In the genomic region with DNA sequence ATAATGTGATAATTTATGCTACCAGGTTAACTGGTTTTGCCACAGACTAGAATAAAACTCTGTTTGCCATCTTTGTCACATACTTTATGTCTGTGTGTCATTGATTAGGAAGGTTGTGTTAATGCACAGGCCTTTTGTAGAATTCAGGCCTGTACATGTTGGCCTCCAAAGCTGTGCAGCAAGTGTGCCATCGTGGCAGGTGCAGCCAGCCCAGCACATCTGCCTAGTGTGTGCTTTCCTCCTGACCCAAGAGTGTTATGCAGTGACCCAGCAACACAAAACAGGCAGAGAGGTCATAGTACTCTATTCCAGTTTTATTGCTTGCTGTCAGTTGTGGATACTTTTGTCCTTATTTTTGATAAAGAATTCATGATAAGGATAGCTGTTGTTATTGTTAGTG, we compare ENCODE assay signal across 23 cellular contexts. TPM values are rescaled to one million over a fixed set of nuclear protein-coding genes. Genes with fewer than 3 reads are reported as not detected.
A peak's percentile ranks its signal among the peaks of the same experiment; 100 is the strongest.
DNase-seq lines count a peak whose midpoint lies in the region; ATAC-seq and TF ChIP-seq lines count a peak whose summit lies in the region.
"Had no signal": no experiment of that assay in that cellular context is flagged by ENCODE, and none has a peak within 500 bp of the region (broad histone marks: within the 10 kb centered on the region; RNA-seq: fewer than 3 reads in every experiment).

No MANE protein-coding gene starts in this region.

- H3K36me3 ChIP-seq in RWPE2 (ENCODE audit: low read depth): peaks cover 24% of the 10 kb centered on the region
- H3K36me3 ChIP-seq: neural progenitor cell, stomach, upper lobe of left lung had no signal

- H3K9me3 Mint-ChIP-seq in activated CD4-positive, alpha-beta memory T cell treated with anti-CD3 and anti-CD28 coated beads, Interleukin-2, amount 10 ng/mL, durations not matched to agents 7 days and 5 days: no peaks in the 10 kb centered on the region
- H3K9me3 Mint-ChIP-seq: neural progenitor cell had no signal

- peaks cover 7% of the 10 kb centered on the region for H3K9me3 ChIP-seq in RWPE2 (ENCODE audit: severe bottlenecking)
- H3K9me3 ChIP-seq: psoas muscle, stomach, upper lobe of left lung had no signal

- peaks cover 27% of the 10 kb centered on the region for H3K4me1 ChIP-seq in RWPE2 (ENCODE audit: insufficient read depth, poor library complexity, severe bottlenecking)

- no peaks in the 10 kb centered on the region for H3K27me3 ChIP-seq in RWPE2 (ENCODE audit: insufficient read depth, poor library complexity, severe bottlenecking)
- H3K27me3 ChIP-seq: neural progenitor cell, stomach, upper lobe of left lung had no signal

- H3K36me3 Mint-ChIP-seq in activated CD4-positive, alpha-beta memory T cell treated with anti-CD3 and anti-CD28 coated beads, Interleukin-2, amount 10 ng/mL, durations not matched to agents 7 days and 5 days (ENCODE audit: low read depth): peaks cover 9% of the 10 kb centered on the region

- no peak for ATAC-seq in RWPE2 (ENCODE audit: low read depth)
- ATAC-seq in left colon: no peak
- ATAC-seq: left lobe of liver, psoas muscle had no signal

- TF ChIP-seq CTCF in RWPE2 (IDR thresholded peaks at IDR 0.05; ENCODE audit: poor library complexity, severe bottlenecking): no peak

- H3K27me3 Mint-ChIP-seq in activated CD4-positive, alpha-beta memory T cell treated with anti-CD3 and anti-CD28 coated beads, Interleukin-2, amount 10 ng/mL, durations not matched to agents 7 days and 5 days: peaks cover 1% of the 10 kb centered on the region
- H3K27me3 Mint-ChIP-seq: B cell had no signal

- CTCF ChIA-PET in activated CD4-positive, alpha-beta memory T cell treated with anti-CD3 and anti-CD28 coated beads, Interleukin-2, amount 10 ng/mL, durations not matched to agents 7 days and 5 days (lab: Charles Lee): no interaction called here

- POLR2A ChIA-PET in activated CD4-positive, alpha-beta memory T cell treated with anti-CD3 and anti-CD28 coated beads, Interleukin-2, amount 10 ng/mL, durations not matched to agents 7 days and 5 days (lab: Charles Lee): no interaction called here

- H3K4me3 Mint-ChIP-seq in activated CD4-positive, alpha-beta memory T cell treated with anti-CD3 and anti-CD28 coated beads, Interleukin-2, amount 10 ng/mL, durations not matched to agents 7 days and 5 days: no peak overlapping the region
- H3K4me3 Mint-ChIP-seq: B cell, neural progenitor cell had no signal

- DNase-seq in DMS153 (lab: John Stamatoyannopoulos, UW) (peak; percentile 28), DMS153 treated with DMSO at 0.1 percent for 48 hours (lab: John Stamatoyannopoulos, UW; ENCODE audit: unreplicated experiment) (no peak), NAMALWA (ENCODE audit: low spot score) (peak; percentile 30), RWPE2 (ENCODE audit: low spot score) (no peak), myocyte (ENCODE audit: low read depth) (peak; percentile 19), left colon (no peak), caudate nucleus (lab: John Stamatoyannopoulos, UW) (no peak)
- no peak for DNase-seq in activated CD4-positive, alpha-beta memory T cell treated with anti-CD3 and anti-CD28 coated beads, Interleukin-2, amount 10 ng/mL, durations not matched to agents 7 days and 5 days
- DNase-seq: 8988T; activated gamma-delta T cell treated with Interleukin-2 at 50 U/mL for 16 hours; Calu3; central memory CD4-positive, alpha-beta T cell; Karpas-422; NCI-H446; psoas muscle; stimulated activated CD4-positive, alpha-beta T cell treated with anti-CD3 and anti-CD28 coated beads, Interleukin-4, amount 100 ng/mL, for 24 hours; stomach; T-helper 2 cell; upper lobe of left lung had no signal

- peaks cover 28% of the 10 kb centered on the region for H3K4me1 Mint-ChIP-seq in activated CD4-positive, alpha-beta memory T cell treated with anti-CD3 and anti-CD28 coated beads, Interleukin-2, amount 10 ng/mL, durations not matched to agents 7 days and 5 days

- intact Hi-C loops in left colon (cut with DNase I, micrococcal nuclease): loop anchor here in 1 of 2 donors (10.0 kb wide), 1 partner anchor 60 kb away; no protein-coding TSS in a partner anchor

- no peak overlapping the region for H3K4me3 ChIP-seq in RWPE2 (ENCODE audit: severe bottlenecking)
- H3K4me3 ChIP-seq: neural progenitor cell, psoas muscle, stomach, upper lobe of left lung had no signal

- H3K27ac ChIP-seq in RWPE2 (ENCODE audit: poor library complexity, severe bottlenecking) (peak overlapping the region; percentile 69), caudate nucleus (ENCODE audit: low read depth, low read length) (no peak overlapping the region)
- H3K27ac ChIP-seq: neural progenitor cell, psoas muscle, upper lobe of left lung, VCaP had no signal

- no peak overlapping the region for H3K27ac Mint-ChIP-seq in activated CD4-positive, alpha-beta memory T cell treated with anti-CD3 and anti-CD28 coated beads, Interleukin-2, amount 10 ng/mL, durations not matched to agents 7 days and 5 days
- H3K27ac Mint-ChIP-seq: B cell, neural progenitor cell had no signal

RNA-seq across cellular contexts. Expression of a gene that starts 3.7 kb away (rescaled TPM):
- total RNA-seq in myocyte: 23.5 and 27.7 TPM in 2 replicates
- 19.8 TPM for polyA plus RNA-seq in myocyte (2012)
- total RNA-seq in left colon: 10 to 100 TPM; 40.7 to 43.2 TPM
- total RNA-seq in activated CD4-positive, alpha-beta memory T cell treated with anti-CD3 and anti-CD28 coated beads, Interleukin-2, amount 10 ng/mL, durations not matched to agents 7 days and 5 days: 10 to 100 TPM; 40.0 to 50.6 TPM

Comparison
In these comparisons a context has a peak if more than half of its experiments do, and no peak if none do; other contexts are left out.
1. DNase-seq: peak in DMS153 (single experiment), NAMALWA (single experiment) and myocyte (single experiment); none in DMS153 treated with DMSO at 0.1 percent for 48 hours (single experiment), RWPE2 (single experiment), left colon (0 of 2), caudate nucleus (0 of 61) and activated CD4-positive, alpha-beta memory T cell treated with anti-CD3 and anti-CD28 coated beads, Interleukin-2, amount 10 ng/mL, durations not matched to agents 7 days and 5 days (single experiment).